10 cellular contexts compared by ENCODE assay signal in the genomic region with DNA sequence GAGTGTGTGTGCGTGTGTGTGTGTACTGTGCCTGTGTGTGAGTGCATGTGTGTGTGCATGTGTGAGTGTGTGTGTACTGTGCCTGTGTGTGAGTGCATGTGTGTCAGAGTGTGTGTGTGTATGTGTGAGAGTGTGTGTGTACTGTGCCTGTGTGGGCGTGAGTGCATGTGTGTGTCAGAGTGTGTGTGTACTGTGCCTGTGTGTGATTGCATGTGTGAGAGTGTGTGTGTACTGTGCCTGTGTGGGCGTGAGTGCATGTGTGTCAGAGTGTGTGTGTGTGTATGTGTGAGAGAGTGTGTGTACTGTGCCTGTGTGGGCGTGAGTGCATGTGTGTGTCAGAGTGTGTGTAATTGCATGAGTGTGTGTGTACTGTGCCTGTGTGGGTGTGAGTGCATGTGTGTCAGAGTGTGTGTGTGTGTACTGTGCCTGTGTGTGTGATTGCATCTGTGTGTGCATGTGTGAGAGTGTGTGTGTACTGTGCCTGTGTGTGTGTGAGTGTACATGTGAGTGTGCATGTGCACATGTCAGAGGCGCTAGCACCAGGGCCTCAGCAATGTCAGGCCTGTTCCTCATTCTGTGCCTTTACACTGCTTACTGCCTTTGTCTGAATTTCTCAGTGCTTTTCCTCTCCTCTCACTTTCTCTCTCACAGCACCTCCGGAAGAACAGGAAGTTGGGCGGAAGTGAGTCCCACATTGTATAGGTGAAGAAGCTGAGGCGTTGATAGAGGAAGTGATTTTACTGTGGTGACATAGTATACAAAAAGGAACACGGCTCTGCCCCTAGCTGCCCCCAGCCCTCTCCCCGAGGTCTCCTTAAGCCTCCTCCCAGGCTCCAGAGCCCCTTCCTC. TPM values are rescaled to one million over a fixed set of nuclear protein-coding genes. Genes with fewer than 3 reads are reported as not detected.
A peak's percentile ranks its signal among the peaks of the same experiment; 100 is the strongest.
DNase-seq lines count a peak whose midpoint lies in the region; ATAC-seq, FAIRE-seq and TF ChIP-seq lines count a peak whose summit lies in the region.
"Had no signal": no experiment of that assay in that cellular context is flagged by ENCODE, and none has a peak within 500 bp of the region (broad histone marks: within the 10 kb centered on the region; RNA-seq: fewer than 3 reads in every experiment).

No MANE protein-coding gene starts in this region.

- no peak for TF ChIP-seq CTCF in Calu3 (IDR thresholded peaks at IDR 0.05; ENCODE audit: unreplicated experiment)

- DNase-seq in AML-193 (lab: John Stamatoyannopoulos, UW) = peak; percentile 62 to 65
- DNase-seq in HTR-8/SVneo (ENCODE audit: insufficient read length, low spot score) = no peak
- DNase-seq in activated naive CD8-positive, alpha-beta T cell treated with anti-CD3 and anti-CD28 coated beads, Interleukin-2, amount 50 U/mL, for 24 hours = peak; percentile 5
- DNase-seq in cerebellar nuclear complex (lab: John Stamatoyannopoulos, UW) = no peak
- DNase-seq in Calu3 = no peak
- DNase-seq in GOT3 (lab: John Stamatoyannopoulos, UW) = no peak
- no peak for DNase-seq in SIG-M5 (lab: John Stamatoyannopoulos, UW)
- DNase-seq: foreskin keratinocyte had no signal

- no peak overlapping the region for H3K4me3 Mint-ChIP-seq in activated naive CD8-positive, alpha-beta T cell treated with anti-CD3 and anti-CD28 coated beads, Interleukin-2, amount 50 U/mL, for 24 hours
- H3K4me3 Mint-ChIP-seq in Calu3 (ENCODE audit: low read depth, unreplicated experiment) = no peak overlapping the region

- CTCF ChIA-PET in Calu3 (lab: Charles Lee) = no interaction called here

- H3K9me3 Mint-ChIP-seq in activated naive CD8-positive, alpha-beta T cell treated with anti-CD3 and anti-CD28 coated beads, Interleukin-2, amount 50 U/mL, for 24 hours = no peaks in the 10 kb centered on the region
- H3K9me3 Mint-ChIP-seq in Calu3 (ENCODE audit: low read depth, unreplicated experiment) = no peaks in the 10 kb centered on the region

- H3K27me3 Mint-ChIP-seq in activated naive CD8-positive, alpha-beta T cell treated with anti-CD3 and anti-CD28 coated beads, Interleukin-2, amount 50 U/mL, for 24 hours = peaks cover 2% of the 10 kb centered on the region
- peaks cover 17% of the 10 kb centered on the region for H3K27me3 Mint-ChIP-seq in Calu3 (ENCODE audit: unreplicated experiment)

- no peaks in the 10 kb centered on the region for H3K36me3 Mint-ChIP-seq in activated naive CD8-positive, alpha-beta T cell treated with anti-CD3 and anti-CD28 coated beads, Interleukin-2, amount 50 U/mL, for 24 hours (ENCODE audit: low read depth)
- no peaks in the 10 kb centered on the region for H3K36me3 Mint-ChIP-seq in Calu3 (ENCODE audit: insufficient read depth, unreplicated experiment)

- BruUV-seq in Calu3 (replicated peaks; lab: Mats Ljungman, UMichigan) = no TSS peak

- no peak overlapping the region for H3K27ac Mint-ChIP-seq in activated naive CD8-positive, alpha-beta T cell treated with anti-CD3 and anti-CD28 coated beads, Interleukin-2, amount 50 U/mL, for 24 hours
- no peak overlapping the region for H3K27ac Mint-ChIP-seq in Calu3 (ENCODE audit: unreplicated experiment)

- ATAC-seq in GM18861 (IDR thresholded peaks at IDR 0.05; ENCODE audit: unreplicated experiment) = peak; percentile 55
- ATAC-seq in activated naive CD8-positive, alpha-beta T cell treated with anti-CD3 and anti-CD28 coated beads, Interleukin-2, amount 50 U/mL, for 24 hours = no peak

- FAIRE-seq in HTR-8/SVneo (lab: Jason Lieb, UNC) = peak; percentile 91

- no peaks in the 10 kb centered on the region for H3K4me1 Mint-ChIP-seq in activated naive CD8-positive, alpha-beta T cell treated with anti-CD3 and anti-CD28 coated beads, Interleukin-2, amount 50 U/mL, for 24 hours
- H3K4me1 Mint-ChIP-seq in Calu3 (ENCODE audit: low read depth, unreplicated experiment) = peaks cover 10% of the 10 kb centered on the region

- intact Hi-C loops in Calu3 (cut with micrococcal nuclease; ENCODE audit: unreplicated experiment) = no loop called here

RNA-seq across cellular contexts. Expression of a gene that starts 4.9 kb away (rescaled TPM):
- total RNA-seq in Calu3 (2022) = 0.87 and 1.1 TPM in 2 replicates
- total RNA-seq: foreskin keratinocyte, myocyte had no signal

Comparison
In these comparisons a context has a peak if more than half of its experiments do, and no peak if none do; other contexts are left out.
1. DNase-seq: peak in AML-193 (2 of 2) and activated naive CD8-positive, alpha-beta T cell treated with anti-CD3 and anti-CD28 coated beads, Interleukin-2, amount 50 U/mL, for 24 hours (single experiment); none in HTR-8/SVneo (single experiment), cerebellar nuclear complex (0 of 2), Calu3 (single experiment), GOT3 (single experiment) and SIG-M5 (single experiment).